Comparison of ENCODE assay signal across 8 cellular contexts in the genomic region with DNA sequence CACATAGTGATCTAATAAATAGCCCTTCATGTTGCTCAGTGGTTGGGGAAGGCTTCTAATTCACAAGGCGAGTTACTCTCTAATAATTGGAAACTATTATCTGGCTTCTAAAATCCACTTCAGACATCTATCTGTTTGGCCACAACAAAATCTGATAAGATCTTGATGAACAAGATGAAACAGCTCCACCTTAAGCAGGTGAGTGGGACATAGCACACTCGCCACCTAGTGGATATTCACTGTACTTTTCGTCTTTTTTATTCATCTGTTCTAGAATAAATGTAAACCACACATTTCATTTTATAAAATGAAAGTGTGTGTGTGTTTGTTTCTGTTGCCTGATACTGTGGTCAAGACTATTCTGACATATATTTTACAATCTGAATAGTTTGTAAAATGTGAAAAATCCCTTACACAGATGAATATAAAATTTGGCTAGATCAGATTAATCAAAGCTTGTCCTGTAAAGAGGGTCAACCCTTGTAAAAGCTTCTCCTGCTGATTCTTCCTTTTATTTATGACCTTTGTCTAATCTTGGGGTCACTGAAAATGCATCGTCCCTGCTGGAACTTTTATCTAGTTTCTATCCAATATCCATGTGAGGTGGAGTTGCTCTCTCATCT. TPM values are rescaled to one million over a fixed set of nuclear protein-coding genes. Genes with fewer than 3 reads are reported as not detected.
DNase-seq lines count a peak whose midpoint lies in the region; ATAC-seq and TF ChIP-seq lines count a peak whose summit lies in the region.

No MANE protein-coding gene starts in this region.

- H3K9me3 Mint-ChIP-seq in neural crest cell = no peaks in the 10 kb centered on the region

- H3K27ac ChIP-seq in dorsolateral prefrontal cortex = no peak overlapping the region

- H3K4me3 Mint-ChIP-seq in neural crest cell = no peak overlapping the region

- peak; percentile 51 to 88 (median 76) for TF ChIP-seq CTCF in dorsolateral prefrontal cortex (IDR thresholded peaks at IDR 0.05 in 54 of 56, conservative IDR thresholded peaks at IDR 0.05 in 2 of 56; ENCODE audit: low read depth in 1 of 56, partially characterized antibody in 56 of 56)
- peak; percentile 90 for TF ChIP-seq CTCF in neural crest cell (conservative IDR thresholded peaks at IDR 0.05)

- peaks cover 0 to 4% (median 0%) of the 10 kb centered on the region in 45 donors for H3K27me3 ChIP-seq in dorsolateral prefrontal cortex

- H3K36me3 Mint-ChIP-seq in neural crest cell (ENCODE audit: low read depth) = no peaks in the 10 kb centered on the region

- peaks cover under 1% of the 10 kb centered on the region for H3K27me3 Mint-ChIP-seq in neural crest cell (ENCODE audit: low read depth)

- ATAC-seq in GM21381 (IDR thresholded peaks at IDR 0.05; ENCODE audit: unreplicated experiment) (peak; percentile 85), HG03521 (IDR thresholded peaks at IDR 0.05; ENCODE audit: unreplicated experiment) (peak; percentile 69)

- no peak overlapping the region for H3K27ac Mint-ChIP-seq in neural crest cell (ENCODE audit: unreplicated experiment)

- intact Hi-C loops in dorsolateral prefrontal cortex (cut with DNase I) = loop anchor here in 1 of 2 donors (10.0 kb wide), 1 partner anchor 1055 kb away; no protein-coding TSS in a partner anchor

- DNase-seq in ELR (ENCODE audit: low read depth) (peak; percentile 7), NCI-H774 (lab: John Stamatoyannopoulos, UW) (peak; percentile 56), dorsolateral prefrontal cortex (no peak), neural crest cell (ENCODE audit: low read depth, low spot score) (no peak), T-helper 9 cell (no peak), epidermal melanocyte (ENCODE audit: insufficient read length, low spot score) (no peak)

- no peaks in the 10 kb centered on the region for H3K4me1 Mint-ChIP-seq in neural crest cell

- H3K4me3 ChIP-seq in dorsolateral prefrontal cortex = no peak overlapping the region

RNA-seq across cellular contexts. Expression of a gene that starts 26.5 kb away (rescaled TPM):
- total RNA-seq in dorsolateral prefrontal cortex (100 to 1,000 TPM in 116 of 120 experiments, 10 to 100 TPM in 4; 50.8 to 314 (median 187) TPM), neural crest cell (9.3 and 12.9 TPM in 2 replicates)

Comparison
In these comparisons a context has a peak if more than half of its experiments do, and no peak if none do; other contexts are left out.
1. DNase-seq: peak in ELR (single experiment) and NCI-H774 (single experiment); none in dorsolateral prefrontal cortex (0 of 10), neural crest cell (single experiment), T-helper 9 cell (single experiment) and epidermal melanocyte (single experiment).